In the genomic region with DNA sequence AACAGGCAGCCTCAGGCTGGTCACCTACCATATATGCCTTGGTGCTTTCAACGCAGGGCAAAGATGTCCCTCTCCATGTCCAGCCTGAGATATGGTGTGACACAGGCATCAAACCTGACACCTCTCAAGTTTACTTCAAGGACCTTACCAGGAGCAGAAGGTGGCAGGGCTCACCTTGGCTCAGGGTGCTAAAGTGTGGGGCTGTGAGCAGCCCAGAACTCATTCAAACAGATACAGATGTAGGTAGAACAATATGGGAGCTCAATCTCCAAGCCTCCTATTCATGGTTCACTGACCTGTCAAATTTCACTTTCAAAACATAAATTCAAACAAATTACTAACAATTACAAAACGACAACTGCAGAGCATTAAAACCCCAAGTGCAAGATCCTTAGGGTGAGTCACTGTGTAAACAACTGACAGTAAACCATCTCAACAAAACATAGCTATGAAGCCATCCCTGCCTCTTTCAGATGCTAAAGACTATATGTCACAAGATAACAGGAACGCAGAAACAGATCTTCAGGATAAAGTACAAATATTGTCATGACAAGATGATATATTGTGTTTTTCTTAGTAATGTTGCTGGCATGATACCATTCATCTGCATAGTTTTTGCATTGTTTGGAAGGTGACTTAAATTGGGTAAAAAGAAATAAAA, we compare ENCODE assay signal across 14 cellular contexts.
DNase-seq lines count a peak whose midpoint lies in the region; ATAC-seq lines count a peak whose summit lies in the region.
"Had no signal": no experiment of that assay in that cellular context is flagged by ENCODE, and none has a peak within 500 bp of the region (broad histone marks: within the 10 kb centered on the region; RNA-seq: fewer than 3 reads in every experiment).

No MANE protein-coding gene starts in this region.

- peaks cover 1 to 3% of the 10 kb centered on the region in 2 donors for H3K9me3 Mint-ChIP-seq in stimulated activated naive B cell treated with anti-CD40 and anti-IgM and Interleukin-4, amounts not matched to agents 10 μg/mL and 1 μg/mL and 100 μg/mL, for 72 hours

- DNase-seq in adipocyte (ENCODE audit: low read depth): peak; percentile 65
- peak; percentile 34 for DNase-seq in non-pigmented ciliary epithelial cell (ENCODE audit: low read depth)
- no peak for DNase-seq in stimulated activated naive B cell treated with anti-CD40 and anti-IgM and Interleukin-4, amounts not matched to agents 10 μg/mL and 1 μg/mL and 100 μg/mL, for 72 hours
- no peak for DNase-seq in stimulated activated naive CD4-positive, alpha-beta T cell treated with Interleukin-2 at 50 U/mL for 16 hours (lab: John Stamatoyannopoulos, UW)
- DNase-seq in activated effector memory CD4-positive, alpha-beta T cell treated with Interleukin-2 at 50 U/mL for 16 hours: no peak
- DNase-seq: body of pancreas, gastrocnemius medialis, NCI-H446 treated with DMSO at 0.1 percent for 48 hours had no signal

- no peak overlapping the region for H3K9ac ChIP-seq in adipocyte (ENCODE audit: low read length)

- no peaks in the 10 kb centered on the region for H3K27me3 ChIP-seq in adipocyte (replicated peaks; ENCODE audit: control insufficient read depth, insufficient read depth, low read length)
- H3K27me3 ChIP-seq: body of pancreas, gastrocnemius medialis had no signal

- peaks cover 3% of the 10 kb centered on the region for H3K4me1 ChIP-seq in adipocyte (ENCODE audit: control insufficient read depth, insufficient read depth, low read length)
- H3K4me1 ChIP-seq: gastrocnemius medialis had no signal

- no peaks in the 10 kb centered on the region for H3K27me3 Mint-ChIP-seq in stimulated activated naive B cell treated with anti-CD40 and anti-IgM and Interleukin-4, amounts not matched to agents 10 μg/mL and 1 μg/mL and 100 μg/mL, for 72 hours
- H3K27me3 Mint-ChIP-seq: memory B cell had no signal

- peaks cover 0 to 6% of the 10 kb centered on the region in 2 donors for H3K4me1 Mint-ChIP-seq in stimulated activated naive B cell treated with anti-CD40 and anti-IgM and Interleukin-4, amounts not matched to agents 10 μg/mL and 1 μg/mL and 100 μg/mL, for 72 hours
- H3K4me1 Mint-ChIP-seq: memory B cell had no signal

- no peaks in the 10 kb centered on the region for H3K9me3 ChIP-seq in adipocyte (ENCODE audit: control insufficient read depth, low read length)
- H3K9me3 ChIP-seq: body of pancreas, gastrocnemius medialis had no signal

- ATAC-seq in GM18861 (IDR thresholded peaks at IDR 0.05; ENCODE audit: unreplicated experiment) (peak; percentile 32), HG02798 (IDR thresholded peaks at IDR 0.05; ENCODE audit: poor library complexity, unreplicated experiment) (peak; percentile 33), GM21381 (IDR thresholded peaks at IDR 0.05; ENCODE audit: unreplicated experiment) (no peak)
- no peak for ATAC-seq in stimulated activated naive B cell treated with anti-CD40 and anti-IgM and Interleukin-4, amounts not matched to agents 10 μg/mL and 1 μg/mL and 100 μg/mL, for 72 hours (replicated peaks)
- ATAC-seq: body of pancreas, gastrocnemius medialis, HCT116, right cardiac atrium had no signal

- H3K36me3 ChIP-seq in adipocyte (ENCODE audit: control insufficient read depth, insufficient read depth, low read length, severe bottlenecking): no peaks in the 10 kb centered on the region
- H3K36me3 ChIP-seq: gastrocnemius medialis had no signal

- H3K4me3 ChIP-seq in adipocyte (ENCODE audit: low read length): no peak overlapping the region
- H3K4me3 ChIP-seq: body of pancreas, gastrocnemius medialis had no signal

- H3K36me3 Mint-ChIP-seq in stimulated activated naive B cell treated with anti-CD40 and anti-IgM and Interleukin-4, amounts not matched to agents 10 μg/mL and 1 μg/mL and 100 μg/mL, for 72 hours: no peaks in the 10 kb centered on the region
- H3K36me3 Mint-ChIP-seq: memory B cell had no signal

- no peak overlapping the region for H3K27ac Mint-ChIP-seq in stimulated activated naive B cell treated with anti-CD40 and anti-IgM and Interleukin-4, amounts not matched to agents 10 μg/mL and 1 μg/mL and 100 μg/mL, for 72 hours
- H3K27ac Mint-ChIP-seq: memory B cell had no signal

- H3K4me3 Mint-ChIP-seq in stimulated activated naive B cell treated with anti-CD40 and anti-IgM and Interleukin-4, amounts not matched to agents 10 μg/mL and 1 μg/mL and 100 μg/mL, for 72 hours: no peak overlapping the region
- H3K4me3 Mint-ChIP-seq: memory B cell had no signal

Comparison
In these comparisons a context has a peak if more than half of its experiments do, and no peak if none do; other contexts are left out.
1. ATAC-seq: peak in GM18861 (single experiment) and HG02798 (single experiment); none in GM21381 (single experiment) and stimulated activated naive B cell treated with anti-CD40 and anti-IgM and Interleukin-4, amounts not matched to agents 10 μg/mL and 1 μg/mL and 100 μg/mL, for 72 hours (0 of 2).
2. DNase-seq: peak in adipocyte (single experiment) and non-pigmented ciliary epithelial cell (single experiment); none in stimulated activated naive B cell treated with anti-CD40 and anti-IgM and Interleukin-4, amounts not matched to agents 10 μg/mL and 1 μg/mL and 100 μg/mL, for 72 hours (single experiment), stimulated activated naive CD4-positive, alpha-beta T cell treated with Interleukin-2 at 50 U/mL for 16 hours (single experiment) and activated effector memory CD4-positive, alpha-beta T cell treated with Interleukin-2 at 50 U/mL for 16 hours (single experiment).